ENCODE assay signal across 14 cellular contexts in genomic region chr5:116509483-116510244, GRCh38.
DNase-seq lines count a peak whose midpoint lies in the region; ATAC-seq and TF ChIP-seq lines count a peak whose summit lies in the region.
"Had no signal": no experiment of that assay in that cellular context is flagged by ENCODE, and none has a peak within 500 bp of the region (broad histone marks: within the 10 kb centered on the region; RNA-seq: fewer than 3 reads in every experiment).

No MANE protein-coding gene starts in this region.

- H3K4me1 ChIP-seq in HEK293 (ENCODE audit: control insufficient read depth, insufficient read depth, low read length) (peaks cover 37% of the 10 kb centered on the region), adrenal gland (replicated peaks in 1 of 2) (peaks cover 20 to 61% of the 10 kb centered on the region in 2 donors), testis (peaks cover 11% of the 10 kb centered on the region), mucosa of descending colon (ENCODE audit: low read depth) (peaks cover 3% of the 10 kb centered on the region)

- ATAC-seq in mucosa of descending colon (no peak), HG02678 (IDR thresholded peaks at IDR 0.05; ENCODE audit: unreplicated experiment) (no peak)

- TF ChIP-seq POLR2A in adrenal gland (IDR thresholded peaks at IDR 0.05) (no peak), testis (IDR thresholded peaks at IDR 0.05) (no peak)

- no peaks in the 10 kb centered on the region for H3K36me3 Mint-ChIP-seq in glutamatergic neuron (ENCODE audit: unreplicated experiment)

- H3K4me1 Mint-ChIP-seq in glutamatergic neuron (ENCODE audit: low read depth, unreplicated experiment), result peaks cover 72% of the 10 kb centered on the region

- intact Hi-C loops in adrenal gland (cut with DNase I), result loop anchor here in 1 of 2 donors (10.0 kb wide), 1 partner anchor 65 kb away; the partner anchor contains the start of gene SEMA6A
- intact Hi-C loops in testis (cut with DNase I; ENCODE audit: low total_unique reads), result no loop called here
- intact Hi-C loops in mucosa of descending colon (cut with DNase I, micrococcal nuclease), result no loop called here

- H3K4me3 ChIP-seq in HEK293 (ENCODE audit: low read depth, low read length) (no peak overlapping the region), adrenal gland (no peak overlapping the region), testis (no peak overlapping the region), mucosa of descending colon (no peak overlapping the region)
- H3K4me3 ChIP-seq: PC-9 had no signal

- no peaks in the 10 kb centered on the region for H3K27me3 ChIP-seq in adrenal gland
- H3K27me3 ChIP-seq in testis, result no peaks in the 10 kb centered on the region

- DNase-seq in adrenal gland, result no peak
- no peak for DNase-seq in glutamatergic neuron
- DNase-seq in testis, result no peak
- no peak for DNase-seq in mucosa of descending colon
- DNase-seq in GF-D8 (lab: John Stamatoyannopoulos, UW), result no peak
- DNase-seq: Caco-2, DMS53, HCEC 1CT, NCI-H1105, NCI-H1694, NCI-H510A treated with DMSO at 0.1 percent for 48 hours, PC-9 had no signal

- 77 to 90% (median 81%) methylated on average over 6 of the region's 6 CpGs for WGBS in adrenal gland, 4 donors
- WGBS in testis, 2 donors, result 54 to 58% methylated on average over 6 of the region's 6 CpGs

- H3K27ac Mint-ChIP-seq in glutamatergic neuron (ENCODE audit: unreplicated experiment), result peak overlapping the region; percentile 9

- H3K27me3 Mint-ChIP-seq in glutamatergic neuron (ENCODE audit: unreplicated experiment), result peaks cover 4% of the 10 kb centered on the region

- H3K36me3 ChIP-seq in HEK293 (ENCODE audit: control insufficient read depth in 2 of 2, insufficient read depth in 1 of 2, low read length in 2 of 2), result no peaks in the 10 kb centered on the region
- no peaks in the 10 kb centered on the region for H3K36me3 ChIP-seq in adrenal gland (replicated peaks in 1 of 2)
- no peaks in the 10 kb centered on the region for H3K36me3 ChIP-seq in testis (ENCODE audit: low read depth, missing control alignments)
- no peaks in the 10 kb centered on the region for H3K36me3 ChIP-seq in mucosa of descending colon (ENCODE audit: low read depth)

- peak overlapping the region; percentile 34 for H3K4me3 Mint-ChIP-seq in glutamatergic neuron (ENCODE audit: unreplicated experiment)

- no peak overlapping the region for H3K27ac ChIP-seq in HEK293 (ENCODE audit: extremely low read depth, low read depth, low read length)
- peak overlapping the region in 3 of 5 donors; percentile 9 to 68 (median 36) for H3K27ac ChIP-seq in adrenal gland
- H3K27ac ChIP-seq in testis, result peak overlapping the region; percentile 11 to 39
- H3K27ac ChIP-seq: PC-9 had no signal

- TF ChIP-seq CTCF in HEK293 (tag by site-specific recombination; IDR thresholded peaks at IDR 0.05) (no peak), adrenal gland (IDR thresholded peaks at IDR 0.05) (no peak), glutamatergic neuron (IDR thresholded peaks at IDR 0.05; ENCODE audit: partially characterized antibody, unreplicated experiment) (no peak), testis (IDR thresholded peaks at IDR 0.05) (no peak), mucosa of descending colon (IDR thresholded peaks at IDR 0.05) (no peak)

- POLR2A ChIA-PET in HEK293 (lab: Yijun Ruan, JAX), result no interaction called here

- H3K9me3 ChIP-seq in HEK293 (ENCODE audit: control insufficient read depth, insufficient read depth, low read depth, low read length) (no peaks in the 10 kb centered on the region), adrenal gland (replicated peaks in 1 of 3) (no peaks in the 10 kb centered on the region), testis (no peaks in the 10 kb centered on the region), mucosa of descending colon (no peaks in the 10 kb centered on the region)
- H3K9me3 ChIP-seq: Caco-2 had no signal

- CTCF ChIA-PET in HEK293 (lab: Yijun Ruan, JAX), result interaction anchor here (0.6 kb wide), 1 partner anchor 8 kb away, joined by 4 read pairs; no protein-coding TSS in a partner anchor

- peaks cover 13% of the 10 kb centered on the region for H3K9me3 Mint-ChIP-seq in glutamatergic neuron (ENCODE audit: unreplicated experiment)

TF ChIP-seq in HEK293, 187 proteins besides CTCF, POLR2A, EP300 and RAD21:
- peak; percentile 20; the same call in 1 of the 2 replicates for TF ChIP-seq ZBTB17 (tag by site-specific recombination; IDR thresholded peaks at IDR 0.05)
- peak; percentile 95 for TF ChIP-seq PRDM1 (tag by site-specific recombination; IDR thresholded peaks at IDR 0.05)
- TF ChIP-seq ZNF311 (tag by site-specific recombination; IDR thresholded peaks at IDR 0.05; ENCODE audit: borderline replicate concordance), result no peak
- TF ChIP-seq FEZF1 (tag by site-specific recombination; IDR thresholded peaks at IDR 0.05), result peak; percentile 24; the same call in 1 of the 2 replicates
- TF ChIP-seq, protein P1, sequence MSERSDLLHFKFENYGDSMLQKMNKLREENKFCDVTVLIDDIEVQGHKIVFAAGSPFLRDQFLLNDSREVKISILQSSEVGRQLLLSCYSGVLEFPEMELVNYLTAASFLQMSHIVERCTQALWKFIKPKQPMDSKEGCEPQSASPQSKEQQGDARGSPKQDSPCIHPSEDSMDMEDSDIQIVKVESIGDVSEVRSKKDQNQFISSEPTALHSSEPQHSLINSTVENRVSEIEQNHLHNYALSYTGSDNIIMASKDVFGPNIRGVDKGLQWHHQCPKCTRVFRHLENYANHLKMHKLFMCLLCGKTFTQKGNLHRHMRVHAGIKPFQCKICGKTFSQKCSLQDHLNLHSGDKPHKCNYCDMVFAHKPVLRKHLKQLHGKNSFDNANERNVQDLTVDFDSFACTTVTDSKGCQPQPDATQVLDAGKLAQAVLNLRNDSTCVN (tag by site-specific recombination; optimal IDR thresholded peaks at IDR 0.05), result no peak
- no peak for TF ChIP-seq ZNF777 (tag by site-specific recombination; IDR thresholded peaks at IDR 0.05; ENCODE audit: borderline replicate concordance)
TF ChIP-seq in HEK293: peak in this region for 3.
